In genomic region chr5:14177651-14178050, GRCh38 we compare ENCODE assay signal across 23 cellular contexts. TPM values are rescaled to one million over a fixed set of nuclear protein-coding genes. Genes with fewer than 3 reads are reported as not detected.
DNase-seq lines count a peak whose midpoint lies in the region; ATAC-seq, FAIRE-seq and TF ChIP-seq lines count a peak whose summit lies in the region.
"Had no signal": no experiment of that assay in that cellular context is flagged by ENCODE, and none has a peak within 500 bp of the region (broad histone marks: within the 10 kb centered on the region; RNA-seq: fewer than 3 reads in every experiment).

No MANE protein-coding gene starts in this region.

- H3K9me3 Mint-ChIP-seq in glutamatergic neuron (ENCODE audit: unreplicated experiment) = peaks cover 2% of the 10 kb centered on the region
- H3K9me3 Mint-ChIP-seq in stimulated activated naive B cell treated with anti-CD40 and anti-IgM and Interleukin-4, amounts not matched to agents 10 μg/mL and 1 μg/mL and 100 μg/mL, for 72 hours = no peaks in the 10 kb centered on the region
- H3K9me3 Mint-ChIP-seq: activated naive CD4-positive, alpha-beta T cell treated with anti-CD3 and anti-CD28 coated beads, Interleukin-2, amount 50 U/mL, for 72 hours; mesothelial cell of epicardium had no signal

- peaks cover 2% of the 10 kb centered on the region for H3K27me3 Mint-ChIP-seq in glutamatergic neuron (ENCODE audit: unreplicated experiment)
- H3K27me3 Mint-ChIP-seq in stimulated activated naive B cell treated with anti-CD40 and anti-IgM and Interleukin-4, amounts not matched to agents 10 μg/mL and 1 μg/mL and 100 μg/mL, for 72 hours = no peaks in the 10 kb centered on the region
- H3K27me3 Mint-ChIP-seq: activated CD8-positive, alpha-beta memory T cell treated with anti-CD3 and anti-CD28 coated beads, Interleukin-2, amount 10 ng/mL, durations not matched to agents 7 days and 5 days had no signal

- H3F3A ChIP-seq in SK-N-SH (replicated peaks; ENCODE audit: insufficient read depth) = peaks cover 23% of the 10 kb centered on the region

- no peak for TF ChIP-seq RAD21 in SK-N-SH (IDR thresholded peaks at IDR 0.05; ENCODE audit: low read length)

- peaks cover 54% of the 10 kb centered on the region for H3K4me1 Mint-ChIP-seq in glutamatergic neuron (ENCODE audit: low read depth, unreplicated experiment)
- peaks cover 34 to 60% of the 10 kb centered on the region in 2 donors for H3K4me1 Mint-ChIP-seq in stimulated activated naive B cell treated with anti-CD40 and anti-IgM and Interleukin-4, amounts not matched to agents 10 μg/mL and 1 μg/mL and 100 μg/mL, for 72 hours
- H3K4me1 Mint-ChIP-seq: activated CD8-positive, alpha-beta memory T cell treated with anti-CD3 and anti-CD28 coated beads, Interleukin-2, amount 10 ng/mL, durations not matched to agents 7 days and 5 days had no signal

- in situ Hi-C loops in Panc1 (cut with HindIII; ENCODE audit: low pct_unique_long_range_greater_than_20kb, low sequenced_read_pairs) = loop anchor here (10.0 kb wide), 1 partner anchor 73 kb away; no protein-coding TSS in a partner anchor

- intact Hi-C loops in Panc1 (cut with micrococcal nuclease; ENCODE audit: unreplicated experiment) = no loop called here

- H3K4me3 Mint-ChIP-seq in glutamatergic neuron (ENCODE audit: unreplicated experiment) = no peak overlapping the region
- H3K4me3 Mint-ChIP-seq in stimulated activated naive B cell treated with anti-CD40 and anti-IgM and Interleukin-4, amounts not matched to agents 10 μg/mL and 1 μg/mL and 100 μg/mL, for 72 hours = no peak overlapping the region
- H3K4me3 Mint-ChIP-seq: activated CD8-positive, alpha-beta memory T cell treated with anti-CD3 and anti-CD28 coated beads, Interleukin-2, amount 10 ng/mL, durations not matched to agents 7 days and 5 days; mesothelial cell of epicardium had no signal

- POLR2A ChIA-PET in SK-N-SH (lab: Yijun Ruan, JAX) (no interaction called here), Panc1 (lab: Charles Lee) (no interaction called here)

- peaks cover 50 to 72% of the 10 kb centered on the region in 2 experiments for H3K4me1 ChIP-seq in SK-N-SH (ENCODE audit: control insufficient read depth in 1 of 2, insufficient read depth in 2 of 2, low read depth in 1 of 2, low read length in 1 of 2)
- H3K4me1 ChIP-seq in Panc1 (ENCODE audit: control insufficient read depth, insufficient read depth, low read length) = peaks cover 93% of the 10 kb centered on the region
- H3K4me1 ChIP-seq: prostate gland had no signal

- no TSS peak for BruUV-seq in Panc1 (replicated peaks; lab: Mats Ljungman, UMichigan)

- H3K36me3 Mint-ChIP-seq in glutamatergic neuron (ENCODE audit: unreplicated experiment) = no peaks in the 10 kb centered on the region
- H3K36me3 Mint-ChIP-seq in stimulated activated naive B cell treated with anti-CD40 and anti-IgM and Interleukin-4, amounts not matched to agents 10 μg/mL and 1 μg/mL and 100 μg/mL, for 72 hours = peaks cover 2 to 3% of the 10 kb centered on the region in 2 donors
- H3K36me3 Mint-ChIP-seq: activated CD8-positive, alpha-beta memory T cell treated with anti-CD3 and anti-CD28 coated beads, Interleukin-2, amount 10 ng/mL, durations not matched to agents 7 days and 5 days; activated naive CD4-positive, alpha-beta T cell treated with anti-CD3 and anti-CD28 coated beads, Interleukin-2, amount 50 U/mL, for 72 hours; mesothelial cell of epicardium had no signal

- H2AFZ ChIP-seq in SK-N-SH (ENCODE audit: low read depth) = no peak overlapping the region

- TF ChIP-seq CTCF in SK-N-SH (IDR thresholded peaks at IDR 0.05) (no peak), Panc1 (IDR thresholded peaks at IDR 0.05) (no peak), glutamatergic neuron (IDR thresholded peaks at IDR 0.05; ENCODE audit: partially characterized antibody, unreplicated experiment) (no peak)

- H3K27me3 ChIP-seq in SK-N-SH (ENCODE audit: insufficient read depth) = no peaks in the 10 kb centered on the region
- H3K27me3 ChIP-seq in Panc1 (ENCODE audit: control insufficient read depth, insufficient read depth, low read length) = no peaks in the 10 kb centered on the region
- H3K27me3 ChIP-seq: ascending aorta; BLaER1 treated with 17β-estradiol and CSF1 and Interleukin-3, amounts not matched to agents 10 nM and 100 nM; esophagus muscularis mucosa had no signal

- ATAC-seq in SK-N-SH treated with all-trans-retinoic acid at 6 μM for 48 hours (no peak; the same call in 2 of the 3 replicates), Panc1 (no peak), GM19351 (IDR thresholded peaks at IDR 0.05; ENCODE audit: unreplicated experiment) (no peak)
- ATAC-seq in stimulated activated naive B cell treated with anti-CD40 and anti-IgM and Interleukin-4, amounts not matched to agents 10 μg/mL and 1 μg/mL and 100 μg/mL, for 72 hours (replicated peaks) = no peak
- ATAC-seq: activated CD8-positive, alpha-beta memory T cell treated with anti-CD3 and anti-CD28 coated beads, Interleukin-2, amount 10 ng/mL, durations not matched to agents 7 days and 5 days; activated naive CD4-positive, alpha-beta T cell treated with anti-CD3 and anti-CD28 coated beads, Interleukin-2, amount 50 U/mL, for 72 hours had no signal

- H3K27ac ChIP-seq in SK-N-SH (ENCODE audit: low read depth in 2 of 2, low read length in 1 of 2) (peak overlapping the region in 1 of 2 experiments; percentile 62; a peak in 2 of 4 replicates), Panc1 (ENCODE audit: low read length) (peak overlapping the region; percentile 99)
- H3K27ac ChIP-seq: BLaER1 treated with 17β-estradiol and CSF1 and Interleukin-3, amounts not matched to agents 10 nM and 100 nM; prostate gland had no signal

- DNase-seq in SK-N-SH = no peak
- no peak for DNase-seq in Panc1 (ENCODE audit: low read depth, low spot score)
- DNase-seq in glutamatergic neuron = no peak
- no peak for DNase-seq in stimulated activated naive B cell treated with anti-CD40 and anti-IgM and Interleukin-4, amounts not matched to agents 10 μg/mL and 1 μg/mL and 100 μg/mL, for 72 hours
- no peak for DNase-seq in frontal cortex (ENCODE audit: low spot score in 2 of 2)
- DNase-seq in NCI-H1694 treated with DMSO at 0.1 percent for 48 hours (lab: John Stamatoyannopoulos, UW) = no peak
- DNase-seq: activated CD4-positive, alpha-beta T cell treated with anti-CD3 and anti-CD28 coated beads for 48 hours; activated CD8-positive, alpha-beta memory T cell treated with anti-CD3 and anti-CD28 coated beads, Interleukin-2, amount 10 ng/mL, durations not matched to agents 7 days and 5 days; effector CD4-positive, alpha-beta T cell; left cardiac atrium; NCI-H1105; Right ventricle myocardium superior; T-helper 1 cell had no signal

- CTCF ChIA-PET in SK-N-SH (lab: Yijun Ruan, JAX) = no interaction called here
- CTCF ChIA-PET in Panc1 (lab: Charles Lee) = no interaction called here

- no peak overlapping the region for H3K9ac ChIP-seq in SK-N-SH
- H3K9ac ChIP-seq: BLaER1 treated with 17β-estradiol and CSF1 and Interleukin-3, amounts not matched to agents 10 nM and 100 nM had no signal

- H3K4me2 ChIP-seq in SK-N-SH = 0 out of 2 replicates have a peak overlapping the region, but pooled peaks have one; percentile 51

- H3K36me3 ChIP-seq in SK-N-SH (replicated peaks in 1 of 2; ENCODE audit: control insufficient read depth in 1 of 2, insufficient read depth in 2 of 2, low read length in 1 of 2) (no peaks in the 10 kb centered on the region), Panc1 (ENCODE audit: control insufficient read depth, insufficient read depth, low read length) (no peaks in the 10 kb centered on the region)
- H3K36me3 ChIP-seq: ascending aorta, esophagus muscularis mucosa, prostate gland had no signal

- H3K27ac Mint-ChIP-seq in glutamatergic neuron (ENCODE audit: unreplicated experiment) = peak overlapping the region; percentile 39
- H3K27ac Mint-ChIP-seq in stimulated activated naive B cell treated with anti-CD40 and anti-IgM and Interleukin-4, amounts not matched to agents 10 μg/mL and 1 μg/mL and 100 μg/mL, for 72 hours = peak overlapping the region; percentile 62
- H3K27ac Mint-ChIP-seq: activated CD8-positive, alpha-beta memory T cell treated with anti-CD3 and anti-CD28 coated beads, Interleukin-2, amount 10 ng/mL, durations not matched to agents 7 days and 5 days; activated naive CD4-positive, alpha-beta T cell treated with anti-CD3 and anti-CD28 coated beads, Interleukin-2, amount 50 U/mL, for 72 hours; mesothelial cell of epicardium had no signal

- no peaks in the 10 kb centered on the region for H3K9me2 ChIP-seq in SK-N-SH

- H3K9me3 ChIP-seq in SK-N-SH = no peaks in the 10 kb centered on the region
- no peaks in the 10 kb centered on the region for H3K9me3 ChIP-seq in Panc1 (ENCODE audit: control insufficient read depth, insufficient read depth, low read depth, low read length)
- H3K9me3 ChIP-seq: ascending aorta; BLaER1 treated with 17β-estradiol and CSF1 and Interleukin-3, amounts not matched to agents 10 nM and 100 nM; esophagus muscularis mucosa; prostate gland had no signal

- FAIRE-seq in frontal cortex (lab: Jason Lieb, UNC) = no peak
- FAIRE-seq: GM18507, small intestine had no signal

- H3K4me3 ChIP-seq in SK-N-SH (ENCODE audit: low read depth in 2 of 2, low read length in 1 of 2) = no peak overlapping the region
- 0 out of 4 replicates have a peak overlapping the region, but pooled peaks of 1 of the 2 experiments have one; percentile 2 for H3K4me3 ChIP-seq in Panc1 (ENCODE audit: low read depth in 2 of 2, low read length in 2 of 2)
- H3K4me3 ChIP-seq: BLaER1 treated with 17β-estradiol and CSF1 and Interleukin-3, amounts not matched to agents 10 nM and 100 nM; esophagus muscularis mucosa; prostate gland had no signal

- TF ChIP-seq EP300 in SK-N-SH (IDR thresholded peaks at IDR 0.05; ENCODE audit: borderline replicate concordance in 1 of 2, low read depth in 1 of 2, low read length in 1 of 2) = no peak

- H3K79me2 ChIP-seq in SK-N-SH (ENCODE audit: insufficient read depth) = peaks cover 100% of the 10 kb centered on the region

- WGBS in SK-N-SH (ENCODE audit: low lambda C conversion rate) = 69% methylated on average over 2 of the region's 2 CpGs

- H4K20me1 ChIP-seq in SK-N-SH (ENCODE audit: insufficient read depth) = peaks cover 83% of the 10 kb centered on the region

TF ChIP-seq in SK-N-SH, 30 proteins besides CTCF, POLR2A, EP300 and RAD21 (continues in another document):
- TF ChIP-seq RCOR1 (IDR thresholded peaks at IDR 0.05; ENCODE audit: low read length) (no peak), TCF12 (IDR thresholded peaks at IDR 0.05) (no peak), FOXJ3 (CRISPR knock-in tag; IDR thresholded peaks at IDR 0.05) (no peak), SMC3 (IDR thresholded peaks at IDR 0.05; ENCODE audit: low read depth, low read length) (no peak)

TF ChIP-seq in SK-N-SH treated with all-trans-retinoic acid at 6 μM for 48 hours, 23 proteins besides CTCF, POLR2A, EP300 and RAD21 (continues in another document):
- TF ChIP-seq BACH2 (CRISPR knock-in tag; IDR thresholded peaks at IDR 0.05; ENCODE audit: borderline replicate concordance) = no peak
- TF ChIP-seq ZNF565 (CRISPR knock-in tag; conservative IDR thresholded peaks at IDR 0.05; ENCODE audit: low read depth) = no peak

RNA-seq across cellular contexts. Expression of gene TRIO, which starts 34.5 kb away (rescaled TPM):
- 225 and 229 TPM in 2 replicates for polyA plus RNA-seq in SK-N-SH (2012; rRNA removed)
- polyA plus RNA-seq in SK-N-SH (2012; cell fraction: cytosol; rRNA removed) = 101 and 117 TPM in 2 replicates
- 1,118 and 1,202 TPM in 2 replicates for polyA plus RNA-seq in SK-N-SH (2012; cell fraction: nucleus; rRNA removed)
- 349 TPM for total RNA-seq in Panc1 (2021; ENCODE audit: unreplicated experiment)
- polyA plus RNA-seq in Panc1 (2012; ENCODE audit: insufficient read length) = 213 TPM
- total RNA-seq in glutamatergic neuron (ENCODE audit: unreplicated experiment) = 281 TPM
- 310 TPM for total RNA-seq in frontal cortex
